In the genomic region with DNA sequence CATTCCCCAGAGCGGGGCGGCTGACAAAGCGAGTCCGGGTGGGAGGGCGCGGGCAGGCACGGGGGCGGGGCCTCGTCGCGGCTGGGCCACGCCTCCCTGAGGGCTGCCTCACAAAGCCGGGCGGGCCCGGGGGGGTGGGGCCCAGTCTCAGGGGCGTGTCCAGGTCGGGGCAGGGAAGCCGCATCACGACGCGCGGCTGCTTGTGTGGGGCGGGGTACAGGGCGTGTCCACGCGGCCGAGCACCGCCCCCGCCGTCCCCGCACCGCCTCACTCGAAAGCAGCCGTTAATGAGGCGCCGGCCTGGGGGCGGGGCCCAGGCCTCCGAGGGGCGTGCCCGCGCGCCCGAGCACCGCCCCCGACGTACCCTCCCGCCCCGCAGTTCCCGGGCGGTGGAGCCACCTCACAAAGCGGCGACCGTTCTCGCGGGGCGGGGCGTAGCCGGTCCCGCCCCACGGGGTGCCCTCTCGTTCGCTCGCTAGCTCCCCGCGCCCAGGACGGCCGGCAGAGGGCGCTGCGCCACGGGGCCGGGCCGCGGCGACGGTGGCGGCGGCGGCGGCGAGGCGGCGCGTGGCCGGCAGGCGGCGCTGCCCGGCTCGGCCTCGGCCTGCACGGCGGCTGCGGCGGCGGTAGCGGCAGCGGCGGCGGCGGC, we compare ENCODE assay signal across 8 cellular contexts. TPM values are rescaled to one million over a fixed set of nuclear protein-coding genes. Genes with fewer than 3 reads are reported as not detected.
A peak's percentile ranks its signal among the peaks of the same experiment; 100 is the strongest.
DNase-seq lines count a peak whose midpoint lies in the region; ATAC-seq, FAIRE-seq and TF ChIP-seq lines count a peak whose summit lies in the region.

A gene (plus strand): TSS at position 599 of the 649 bp plus-strand sequence. CDS start 150 bp downstream, outside the sequence.

- no peaks in the 10 kb centered on the region for H3K27me3 ChIP-seq in fibroblast of lung (ENCODE audit: control insufficient read depth, insufficient read depth, low read length)

- peak within 1 kb of the TSS; percentile 91 for H3K4me3 Mint-ChIP-seq in activated T-helper 17 cell treated with anti-CD3 and anti-CD28 coated beads, Interleukin-2, amount 50 U/mL, for 72 hours
- H3K4me3 Mint-ChIP-seq in natural killer cell, result peak within 1 kb of the TSS; percentile 78

- no peaks in the 10 kb centered on the region for H3K9me3 ChIP-seq in fibroblast of lung (ENCODE audit: control insufficient read depth, insufficient read depth, low read depth, low read length)

- H4K20me1 ChIP-seq in fibroblast of lung (ENCODE audit: control insufficient read depth, extremely low read depth, insufficient read depth, low read length), result no peaks in the 10 kb centered on the region

- TF ChIP-seq CTCF in RWPE1 (conservative IDR thresholded peaks at IDR 0.05; ENCODE audit: low read depth) (peak; percentile 86), fibroblast of lung (conservative IDR thresholded peaks at IDR 0.05 in 1 of 2, IDR thresholded peaks at IDR 0.05 in 1 of 2; ENCODE audit: low read depth in 1 of 2, low read length in 2 of 2) (peak; percentile 28 to 42), natural killer cell (IDR thresholded peaks at IDR 0.05) (peak; percentile 46)

- no peaks in the 10 kb centered on the region for H3K36me3 ChIP-seq in fibroblast of lung (ENCODE audit: control insufficient read depth, insufficient read depth, low read length)

- CTCF ChIA-PET in RWPE1 (lab: Yijun Ruan, JAX), result interaction anchor here (0.5 to 1.1 kb wide), 11 partner anchors 20 to 165 kb away, joined by 3 to 7 read pairs (median 4); a partner anchor contains a TSS

- no peak for FAIRE-seq in H54 (lab: Jason Lieb, UNC)

- DNase-seq in ELF-1 (ENCODE audit: low read depth, low spot score) (peak; percentile 99), H54 (ENCODE audit: insufficient read length, low spot score) (peak; percentile 97), LoVo (ENCODE audit: low spot score) (peak; percentile 98), RWPE1 (ENCODE audit: low spot score) (peak; percentile 100), fibroblast of lung (ENCODE audit: low read depth in 2 of 2) (peak; percentile 95 to 99), natural killer cell (peak; percentile 99)
- peak; percentile 99 to 100 (median 100) for DNase-seq in stimulated activated naive CD4-positive, alpha-beta T cell (lab: John Stamatoyannopoulos, UW)

- H3K4me1 Mint-ChIP-seq in activated T-helper 17 cell treated with anti-CD3 and anti-CD28 coated beads, Interleukin-2, amount 50 U/mL, for 72 hours, result peaks cover 13% of the 10 kb centered on the region
- peaks cover 9 to 27% of the 10 kb centered on the region in 2 donors for H3K4me1 Mint-ChIP-seq in natural killer cell

- no peaks in the 10 kb centered on the region for H3K4me1 ChIP-seq in fibroblast of lung (ENCODE audit: control insufficient read depth, extremely low read depth, insufficient read depth, low read length)

- peak; percentile 89 for ATAC-seq in activated T-helper 17 cell treated with anti-CD3 and anti-CD28 coated beads, Interleukin-2, amount 50 U/mL, for 72 hours (replicated peaks)
- ATAC-seq in natural killer cell, result peak; percentile 83 to 95 (median 85)

- peak within 1 kb of the TSS; percentile 93 for H3K4me2 ChIP-seq in fibroblast of lung (ENCODE audit: extremely low read depth, insufficient read depth, low read length)

- no peaks in the 10 kb centered on the region for H3K9me3 Mint-ChIP-seq in activated T-helper 17 cell treated with anti-CD3 and anti-CD28 coated beads, Interleukin-2, amount 50 U/mL, for 72 hours
- H3K9me3 Mint-ChIP-seq in natural killer cell, result no peaks in the 10 kb centered on the region

- TF ChIP-seq POLR2A in H54 (IDR thresholded peaks at IDR 0.05; ENCODE audit: low read depth, low read length), result no peak

- H3K27me3 Mint-ChIP-seq in activated T-helper 17 cell treated with anti-CD3 and anti-CD28 coated beads, Interleukin-2, amount 50 U/mL, for 72 hours, result no peaks in the 10 kb centered on the region
- no peaks in the 10 kb centered on the region for H3K27me3 Mint-ChIP-seq in natural killer cell (ENCODE audit: low read depth in 2 of 2)

- H3K4me3 ChIP-seq in fibroblast of lung (replicated peaks in 1 of 4; ENCODE audit: control extremely low read depth in 1 of 4, insufficient read depth in 1 of 4, low read depth in 3 of 4, low read length in 4 of 4), result peak within 1 kb of the TSS; percentile 72 to 83 (median 80)

- peak within 1 kb of the TSS; percentile 84 for H3K9ac ChIP-seq in fibroblast of lung (ENCODE audit: insufficient read depth, low read length)

- POLR2A ChIA-PET in RWPE1 (lab: Yijun Ruan, JAX; ENCODE audit: low non-redundant PET), result interaction anchor here (0.5 to 0.6 kb wide), 2 partner anchors 57 to 65 kb away, joined by 3 to 5 read pairs; no protein-coding TSS in a partner anchor

- H3K36me3 Mint-ChIP-seq in activated T-helper 17 cell treated with anti-CD3 and anti-CD28 coated beads, Interleukin-2, amount 50 U/mL, for 72 hours (ENCODE audit: low read depth), result peaks cover 10% of the 10 kb centered on the region
- H3K36me3 Mint-ChIP-seq in natural killer cell, result no peaks in the 10 kb centered on the region

- peak within 1 kb of the TSS; percentile 75 for H2AFZ ChIP-seq in fibroblast of lung (ENCODE audit: low read length)

- H3K27ac ChIP-seq in RWPE1, result peak within 1 kb of the TSS; percentile 87
- H3K27ac ChIP-seq in fibroblast of lung (ENCODE audit: insufficient read depth, low read length), result peak within 1 kb of the TSS; percentile 60

- intact Hi-C loops in natural killer cell (cut with micrococcal nuclease), result loop anchor here (2.0 kb wide), 1 partner anchor 34 kb away; a partner anchor contains a TSS

- H3K27ac Mint-ChIP-seq in activated T-helper 17 cell treated with anti-CD3 and anti-CD28 coated beads, Interleukin-2, amount 50 U/mL, for 72 hours, result peak within 1 kb of the TSS; percentile 91
- peak within 1 kb of the TSS; percentile 61 to 76 for H3K27ac Mint-ChIP-seq in natural killer cell

- peaks cover 31% of the 10 kb centered on the region for H3K79me2 ChIP-seq in fibroblast of lung (ENCODE audit: control insufficient read depth, insufficient read depth, low read length)

RNA-seq across cellular contexts. Expression of the gene that starts here (rescaled TPM):
- total RNA-seq in activated T-helper 17 cell treated with anti-CD3 and anti-CD28 coated beads, Interleukin-2, amount 50 U/mL, for 72 hours, result 10 to 100 TPM; 32.7 to 62.1 TPM
- total RNA-seq in fibroblast of lung, result 17.2 and 24.8 TPM in 2 replicates
- polyA plus RNA-seq in fibroblast of lung, result 41.9 and 60.0 TPM in 2 replicates
- polyA plus RNA-seq in fibroblast of lung (2012), result 58.7 and 79.7 TPM in 2 replicates
- polyA minus RNA-seq in fibroblast of lung (ENCODE audit: low replicate concordance), result 140 and 163 TPM in 2 replicates
- 10 to 100 TPM; 13.4 to 21.3 (median 19.8) TPM for total RNA-seq in natural killer cell

Comparison
In these comparisons a context has a peak if more than half of its experiments do, and no peak if none do; other contexts are left out.
1. Peak in every context shown above with its lines: DNase-seq, ATAC-seq, H3K4me3 ChIP-seq and H3K27ac ChIP-seq.
2. CTCF ChIP-seq: peak in every context shown above with its lines; median percentile 86 in RWPE1; 46 in natural killer cell; 35 in fibroblast of lung.